9 cellular contexts compared by ENCODE assay signal in the genomic region with DNA sequence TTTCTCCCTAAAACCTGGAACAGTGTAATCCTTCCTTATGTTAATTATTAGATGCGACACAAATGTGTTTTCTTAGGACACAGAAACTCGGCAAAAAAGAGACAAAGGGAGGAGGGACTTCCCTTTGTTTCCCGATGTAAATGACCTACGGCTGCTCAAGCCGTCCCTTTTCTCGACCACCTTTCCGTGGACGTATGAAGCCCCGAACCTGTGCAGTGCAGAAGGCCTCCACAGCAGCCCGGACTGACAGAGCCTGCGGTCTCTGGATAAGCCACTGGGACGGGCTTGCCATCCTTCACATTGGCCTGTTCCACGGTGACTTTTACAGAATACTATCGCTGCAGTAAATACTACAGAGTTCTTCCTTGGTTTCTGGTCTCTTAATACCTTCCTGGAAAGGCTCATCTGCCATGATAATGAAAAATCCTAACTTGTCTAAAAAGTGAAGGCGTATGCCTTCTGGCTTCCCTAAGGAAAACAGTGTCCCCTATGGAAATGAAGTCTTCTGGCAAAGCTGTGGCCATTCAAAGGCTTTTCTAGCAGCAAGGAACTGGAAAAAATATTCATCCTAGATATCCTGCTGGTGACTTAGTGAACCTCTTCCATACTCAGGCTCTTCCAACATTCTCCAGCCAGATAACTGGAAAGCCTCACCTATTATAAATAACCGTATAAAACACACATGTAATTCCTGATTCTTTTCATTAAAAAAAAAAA.
A peak's percentile ranks its signal among the peaks of the same experiment; 100 is the strongest.
DNase-seq lines count a peak whose midpoint lies in the region; ATAC-seq, FAIRE-seq and TF ChIP-seq lines count a peak whose summit lies in the region.
"Had no signal": no experiment of that assay in that cellular context is flagged by ENCODE, and none has a peak within 500 bp of the region (broad histone marks: within the 10 kb centered on the region; RNA-seq: fewer than 3 reads in every experiment).

No MANE protein-coding gene starts in this region.

- H3K27me3 Mint-ChIP-seq in activated CD4-positive, alpha-beta T cell treated with anti-CD3 and anti-CD28 coated beads, Interleukin-2, amount 10 ng/mL, durations not matched to agents 24 days and 14 days, result peaks cover 4% of the 10 kb centered on the region

- no peak for DNase-seq in activated CD4-positive, alpha-beta T cell treated with anti-CD3 and anti-CD28 coated beads, Interleukin-2, amount 10 ng/mL, durations not matched to agents 24 days and 14 days
- no peak for DNase-seq in activated CD4-positive, alpha-beta T cell treated with anti-CD3 and anti-CD28 coated beads for 48 hours
- DNase-seq in body of pancreas (no peak), keratinocyte (ENCODE audit: low read depth, low spot score) (no peak), left colon (no peak)

- FAIRE-seq in keratinocyte (lab: Jason Lieb, UNC), result peak; percentile 32

- H3K4me1 ChIP-seq in body of pancreas (peaks cover 4% of the 10 kb centered on the region), keratinocyte (ENCODE audit: control insufficient read depth, extremely low read depth, insufficient read depth, low read length) (peaks cover 65% of the 10 kb centered on the region), subcutaneous abdominal adipose tissue (ENCODE audit: control insufficient read depth in 5 of 5, insufficient read depth in 5 of 5, low read length in 5 of 5) (peaks cover 4 to 62% (median 57%) of the 10 kb centered on the region in 5 donors)

- intact Hi-C loops in activated CD4-positive, alpha-beta T cell treated with anti-CD3 and anti-CD28 coated beads, Interleukin-2, amount 10 ng/mL, durations not matched to agents 24 days and 14 days (cut with micrococcal nuclease), result loop anchor here (5.0 kb wide), 5 partner anchors 141 to 1544 kb away; a partner anchor contains a TSS
- intact Hi-C loops in body of pancreas (cut with DNase I), result no loop called here
- intact Hi-C loops in left colon (cut with DNase I, micrococcal nuclease), result no loop called here

- no peak overlapping the region for H2AFZ ChIP-seq in keratinocyte (ENCODE audit: control insufficient read depth, low read length)

- no peaks in the 10 kb centered on the region for H3K9me3 ChIP-seq in body of pancreas
- no peaks in the 10 kb centered on the region for H3K9me3 ChIP-seq in keratinocyte (ENCODE audit: control insufficient read depth, low read depth, low read length)
- H3K9me3 ChIP-seq in subcutaneous abdominal adipose tissue (ENCODE audit: control insufficient read depth in 5 of 5, low read length in 5 of 5), result no peaks in the 10 kb centered on the region
- H3K9me3 ChIP-seq: mucosa of descending colon had no signal

- H3K27ac ChIP-seq in body of pancreas, result peak overlapping the region in 3 of 4 donors; percentile 0 to 4 (median 2)
- H3K27ac ChIP-seq in keratinocyte (ENCODE audit: control insufficient read depth, insufficient read depth, low read length), result peak overlapping the region; percentile 63
- peak overlapping the region; percentile 88 for H3K27ac ChIP-seq in subcutaneous abdominal adipose tissue (ENCODE audit: low read depth, low read length)

- H3K27me3 ChIP-seq in body of pancreas (no peaks in the 10 kb centered on the region), keratinocyte (ENCODE audit: control insufficient read depth, extremely low read depth, insufficient read depth, low read length) (no peaks in the 10 kb centered on the region), subcutaneous abdominal adipose tissue (ENCODE audit: control insufficient read depth in 5 of 5, insufficient read depth in 4 of 5, low read length in 5 of 5) (no peaks in the 10 kb centered on the region)

- H4K20me1 ChIP-seq in keratinocyte (ENCODE audit: control insufficient read depth, extremely low read depth, insufficient read depth, low read length), result peaks cover 4% of the 10 kb centered on the region

- H3K79me2 ChIP-seq in keratinocyte (ENCODE audit: control insufficient read depth, insufficient read depth, low read length), result peaks cover 72% of the 10 kb centered on the region

- WGBS in body of pancreas, 2 donors, result 80 to 91% methylated on average over 16 of the region's 16 CpGs

- no peaks in the 10 kb centered on the region for H3K9me3 Mint-ChIP-seq in activated CD4-positive, alpha-beta T cell treated with anti-CD3 and anti-CD28 coated beads, Interleukin-2, amount 10 ng/mL, durations not matched to agents 24 days and 14 days

- H3K36me3 ChIP-seq in body of pancreas (replicated peaks in 1 of 2; ENCODE audit: insufficient read depth in 1 of 2, low read depth in 2 of 2), result no peaks in the 10 kb centered on the region
- H3K36me3 ChIP-seq in keratinocyte (ENCODE audit: control insufficient read depth in 2 of 2, extremely low read depth in 1 of 2, insufficient read depth in 2 of 2, low read length in 2 of 2), result peaks cover 0 to 3% of the 10 kb centered on the region in 2 experiments
- H3K36me3 ChIP-seq in subcutaneous abdominal adipose tissue (ENCODE audit: control insufficient read depth in 5 of 5, insufficient read depth in 5 of 5, low read length in 5 of 5), result no peaks in the 10 kb centered on the region

- H3K9ac ChIP-seq in keratinocyte (ENCODE audit: control insufficient read depth, extremely low read depth, insufficient read depth, low read length) (peak overlapping the region; percentile 89), subcutaneous abdominal adipose tissue (ENCODE audit: low read length in 5 of 5) (peak overlapping the region; percentile 3 to 68 (median 60))

- H3K36me3 Mint-ChIP-seq in activated CD4-positive, alpha-beta T cell treated with anti-CD3 and anti-CD28 coated beads, Interleukin-2, amount 10 ng/mL, durations not matched to agents 24 days and 14 days (ENCODE audit: low read depth), result peaks cover 12% of the 10 kb centered on the region

- peak overlapping the region; percentile 75 for H3K4me2 ChIP-seq in keratinocyte (ENCODE audit: control insufficient read depth, extremely low read depth, insufficient read depth, low read depth, low read length)

- dilution Hi-C loops in keratinocyte (cut with MboI; ENCODE audit: extremely low pct_ligation_motif_present, low sequenced_read_pairs), result no loop called here

- TF ChIP-seq CTCF in body of pancreas (IDR thresholded peaks at IDR 0.05) (no peak), keratinocyte (optimal IDR thresholded peaks at IDR 0.05 in 1 of 3, IDR thresholded peaks at IDR 0.05 in 1 of 3, conservative IDR thresholded peaks at IDR 0.05 in 1 of 3; ENCODE audit: extremely low read depth in 1 of 3, insufficient read depth in 2 of 3, low read length in 3 of 3) (no peak)

- H3K4me3 ChIP-seq in body of pancreas, result no peak overlapping the region
- H3K4me3 ChIP-seq in keratinocyte (ENCODE audit: control insufficient read depth in 2 of 3, extremely low read depth in 1 of 3, insufficient read depth in 2 of 3, low read depth in 1 of 3, low read length in 3 of 3), result peak overlapping the region in 2 of 3 experiments; percentile 5 to 60
- peak overlapping the region; percentile 52 to 69 (median 65) for H3K4me3 ChIP-seq in subcutaneous abdominal adipose tissue (ENCODE audit: low read depth in 1 of 5, low read length in 5 of 5)
- H3K4me3 ChIP-seq: mucosa of descending colon had no signal

- peaks cover 66% of the 10 kb centered on the region for H3K4me1 Mint-ChIP-seq in activated CD4-positive, alpha-beta T cell treated with anti-CD3 and anti-CD28 coated beads, Interleukin-2, amount 10 ng/mL, durations not matched to agents 24 days and 14 days

- no peaks in the 10 kb centered on the region for H3K9me1 ChIP-seq in keratinocyte (ENCODE audit: control insufficient read depth, extremely low read depth, insufficient read depth, low read length)

- TF ChIP-seq POLR2A in body of pancreas (IDR thresholded peaks at IDR 0.05), result no peak

- peak overlapping the region; percentile 88 for H3K4me3 Mint-ChIP-seq in activated CD4-positive, alpha-beta T cell treated with anti-CD3 and anti-CD28 coated beads, Interleukin-2, amount 10 ng/mL, durations not matched to agents 24 days and 14 days

- peak overlapping the region; percentile 92 for H3K27ac Mint-ChIP-seq in activated CD4-positive, alpha-beta T cell treated with anti-CD3 and anti-CD28 coated beads, Interleukin-2, amount 10 ng/mL, durations not matched to agents 24 days and 14 days

- no peak for ATAC-seq in body of pancreas
- no peak for ATAC-seq in HG03175 (IDR thresholded peaks at IDR 0.05; ENCODE audit: unreplicated experiment)
- no peak for ATAC-seq in left colon
- ATAC-seq in GM21390 (IDR thresholded peaks at IDR 0.05; ENCODE audit: unreplicated experiment), result no peak

Comparison
In these comparisons a context has a peak if more than half of its experiments do, and no peak if none do; other contexts are left out.
1. H3K27ac ChIP-seq: peak in every context shown above with its lines; median percentile 88 in subcutaneous abdominal adipose tissue; 63 in keratinocyte; 2 in body of pancreas.
2. H3K4me3 ChIP-seq: peak in keratinocyte (2 of 3) and subcutaneous abdominal adipose tissue (5 of 5); none in body of pancreas (0 of 2).